Comparison of ENCODE assay signal across 1 cellular context in the genomic region with DNA sequence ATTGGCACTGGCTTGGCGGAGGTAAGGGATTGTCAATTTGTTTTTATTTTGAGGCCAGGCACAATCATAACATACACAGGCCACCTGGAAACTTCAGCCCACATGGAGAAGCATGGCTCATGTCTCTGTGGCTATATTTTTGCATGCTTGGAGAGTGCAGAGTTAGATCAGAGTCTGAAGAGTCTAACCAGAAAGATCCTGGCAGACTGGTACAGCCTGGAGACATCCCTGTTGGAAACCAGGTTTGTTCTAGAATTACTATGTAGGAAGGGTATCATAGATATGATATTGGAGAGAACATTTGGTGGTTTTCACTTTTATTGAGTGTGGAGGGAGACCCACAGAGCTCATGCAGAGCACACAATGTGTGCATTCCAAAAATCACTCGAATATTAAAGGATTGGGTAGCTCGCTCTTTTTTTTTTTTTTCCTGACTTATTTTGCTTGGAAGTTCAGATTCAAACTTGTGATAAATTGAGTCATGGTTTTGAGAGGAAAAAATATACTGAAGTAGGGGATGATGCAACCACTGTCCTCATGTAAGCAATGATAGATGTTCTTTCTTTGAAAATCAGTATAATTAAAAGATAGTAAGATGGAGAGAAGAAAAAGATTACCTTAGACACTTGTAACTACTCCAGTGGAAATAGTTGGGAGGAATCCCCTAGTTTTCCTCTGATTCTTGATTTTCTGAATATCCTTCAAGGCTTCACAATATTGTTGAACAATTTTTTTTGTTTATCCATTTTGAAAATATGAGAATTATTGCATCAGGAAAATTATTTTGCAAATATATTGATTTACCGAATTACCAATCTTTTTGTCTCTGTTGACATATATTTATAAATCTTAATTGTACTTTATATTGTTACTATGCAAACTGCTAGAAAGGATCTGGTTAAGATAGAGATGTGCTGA.
A peak's percentile ranks its signal among the peaks of the same experiment; 100 is the strongest.
TF ChIP-seq lines count a peak whose summit lies in the region.

No MANE protein-coding gene starts in this region.

TF ChIP-seq in IMR-90, 13 proteins besides CTCF, POLR2A, EP300 and RAD21:
- TF ChIP-seq RFX5 (IDR thresholded peaks at IDR 0.05; ENCODE audit: low read depth, low read length) (no peak), SMC3 (IDR thresholded peaks at IDR 0.05; ENCODE audit: low read depth, low read length) (no peak), CEBPB (IDR thresholded peaks at IDR 0.05; ENCODE audit: low read depth, low read length) (peak; percentile 66)
